ENCODE assay signal across 1 cellular context in the genomic region with DNA sequence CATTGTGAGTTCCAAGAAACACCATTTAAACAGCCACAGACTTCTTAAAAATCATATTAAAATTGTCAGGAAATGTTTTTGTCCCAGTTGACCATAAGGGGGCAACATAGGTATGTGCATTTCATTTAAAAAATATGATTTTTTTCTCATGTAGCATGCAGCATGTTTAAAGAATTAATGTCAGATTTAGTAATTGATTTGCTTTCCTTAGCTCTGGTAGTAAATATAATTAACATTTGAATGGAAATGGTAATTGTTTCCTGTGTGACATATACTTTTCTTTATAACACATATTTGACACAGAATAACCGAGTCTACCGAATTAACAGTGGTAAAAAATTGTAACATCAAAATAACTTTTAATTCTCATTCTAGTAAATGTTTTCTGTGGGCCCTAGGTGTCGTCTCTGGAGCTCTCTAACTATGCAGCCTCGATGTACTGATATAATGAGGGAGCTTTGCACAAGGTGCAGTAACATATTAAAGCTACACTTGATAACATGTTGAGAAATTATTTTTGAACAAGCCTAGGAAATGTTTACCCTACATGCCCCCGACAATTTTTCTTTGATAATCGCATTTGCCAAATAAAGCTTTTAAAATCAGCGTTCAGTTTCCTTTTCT.
TF ChIP-seq lines count a peak whose summit lies in the region.

No MANE protein-coding gene starts in this region.

TF ChIP-seq in WTC11, 78 proteins besides CTCF, POLR2A, EP300 and RAD21 (continued from another document):
- TF ChIP-seq, protein P1, sequence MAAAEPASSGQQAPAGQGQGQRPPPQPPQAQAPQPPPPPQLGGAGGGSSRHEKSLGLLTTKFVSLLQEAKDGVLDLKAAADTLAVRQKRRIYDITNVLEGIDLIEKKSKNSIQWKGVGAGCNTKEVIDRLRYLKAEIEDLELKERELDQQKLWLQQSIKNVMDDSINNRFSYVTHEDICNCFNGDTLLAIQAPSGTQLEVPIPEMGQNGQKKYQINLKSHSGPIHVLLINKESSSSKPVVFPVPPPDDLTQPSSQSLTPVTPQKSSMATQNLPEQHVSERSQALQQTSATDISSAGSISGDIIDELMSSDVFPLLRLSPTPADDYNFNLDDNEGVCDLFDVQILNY (CRISPR knock-in tag; IDR thresholded peaks at IDR 0.05) = no peak
- TF ChIP-seq CREM (CRISPR knock-in tag; IDR thresholded peaks at IDR 0.05) (no peak), SMAD4 (CRISPR knock-in tag; IDR thresholded peaks at IDR 0.05) (no peak), OVOL2 (CRISPR knock-in tag; IDR thresholded peaks at IDR 0.05; ENCODE audit: borderline replicate concordance) (no peak), GABPB1 (CRISPR knock-in tag; IDR thresholded peaks at IDR 0.05) (no peak), RELA (CRISPR knock-in tag; IDR thresholded peaks at IDR 0.05; ENCODE audit: borderline replicate concordance) (no peak), FOXJ3 (CRISPR knock-in tag; IDR thresholded peaks at IDR 0.05; ENCODE audit: borderline replicate concordance) (no peak)
- TF ChIP-seq, protein P2, sequence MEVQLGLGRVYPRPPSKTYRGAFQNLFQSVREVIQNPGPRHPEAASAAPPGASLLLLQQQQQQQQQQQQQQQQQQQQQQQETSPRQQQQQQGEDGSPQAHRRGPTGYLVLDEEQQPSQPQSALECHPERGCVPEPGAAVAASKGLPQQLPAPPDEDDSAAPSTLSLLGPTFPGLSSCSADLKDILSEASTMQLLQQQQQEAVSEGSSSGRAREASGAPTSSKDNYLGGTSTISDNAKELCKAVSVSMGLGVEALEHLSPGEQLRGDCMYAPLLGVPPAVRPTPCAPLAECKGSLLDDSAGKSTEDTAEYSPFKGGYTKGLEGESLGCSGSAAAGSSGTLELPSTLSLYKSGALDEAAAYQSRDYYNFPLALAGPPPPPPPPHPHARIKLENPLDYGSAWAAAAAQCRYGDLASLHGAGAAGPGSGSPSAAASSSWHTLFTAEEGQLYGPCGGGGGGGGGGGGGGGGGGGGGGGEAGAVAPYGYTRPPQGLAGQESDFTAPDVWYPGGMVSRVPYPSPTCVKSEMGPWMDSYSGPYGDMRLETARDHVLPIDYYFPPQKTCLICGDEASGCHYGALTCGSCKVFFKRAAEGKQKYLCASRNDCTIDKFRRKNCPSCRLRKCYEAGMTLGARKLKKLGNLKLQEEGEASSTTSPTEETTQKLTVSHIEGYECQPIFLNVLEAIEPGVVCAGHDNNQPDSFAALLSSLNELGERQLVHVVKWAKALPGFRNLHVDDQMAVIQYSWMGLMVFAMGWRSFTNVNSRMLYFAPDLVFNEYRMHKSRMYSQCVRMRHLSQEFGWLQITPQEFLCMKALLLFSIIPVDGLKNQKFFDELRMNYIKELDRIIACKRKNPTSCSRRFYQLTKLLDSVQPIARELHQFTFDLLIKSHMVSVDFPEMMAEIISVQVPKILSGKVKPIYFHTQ (CRISPR knock-in tag; IDR thresholded peaks at IDR 0.05) = no peak
- TF ChIP-seq, protein P3, sequence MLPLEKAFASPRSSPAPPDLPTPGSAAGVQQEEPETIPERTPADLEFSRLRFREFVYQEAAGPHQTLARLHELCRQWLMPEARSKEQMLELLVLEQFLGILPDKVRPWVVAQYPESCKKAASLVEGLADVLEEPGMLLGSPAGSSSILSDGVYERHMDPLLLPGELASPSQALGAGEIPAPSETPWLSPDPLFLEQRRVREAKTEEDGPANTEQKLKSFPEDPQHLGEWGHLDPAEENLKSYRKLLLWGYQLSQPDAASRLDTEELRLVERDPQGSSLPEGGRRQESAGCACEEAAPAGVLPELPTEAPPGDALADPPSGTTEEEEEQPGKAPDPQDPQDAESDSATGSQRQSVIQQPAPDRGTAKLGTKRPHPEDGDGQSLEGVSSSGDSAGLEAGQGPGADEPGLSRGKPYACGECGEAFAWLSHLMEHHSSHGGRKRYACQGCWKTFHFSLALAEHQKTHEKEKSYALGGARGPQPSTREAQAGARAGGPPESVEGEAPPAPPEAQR (CRISPR knock-in tag; IDR thresholded peaks at IDR 0.05) = no peak
